ENCODE assay signal across 34 cellular contexts in the genomic region with DNA sequence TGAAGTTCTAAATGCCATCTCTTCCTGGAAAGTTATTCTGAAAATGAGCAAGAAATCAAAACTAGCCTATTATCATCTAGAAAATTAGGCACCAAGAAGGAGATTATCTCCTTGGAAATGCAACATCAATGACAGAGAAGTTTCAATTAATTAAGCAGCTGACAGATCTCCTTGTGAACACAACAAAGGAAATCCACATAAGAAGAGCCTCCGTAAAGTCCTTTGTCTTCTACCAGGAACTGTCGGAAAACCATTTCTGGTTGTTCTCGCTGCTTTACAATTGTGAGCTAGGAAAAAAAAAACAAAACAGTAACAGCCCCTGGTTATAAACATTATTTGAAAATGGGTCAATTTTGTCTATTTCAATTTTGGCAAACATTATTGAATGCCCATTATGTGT.
"Had no signal": no experiment of that assay in that cellular context is flagged by ENCODE, and none has a peak within 500 bp of the region (broad histone marks: within the 10 kb centered on the region; RNA-seq: fewer than 3 reads in every experiment).

No MANE protein-coding gene starts in this region.

- H3K4me1 Mint-ChIP-seq: activated B cell treated with CpG ODN at 0.5 μM for 24 hours; activated CD4-positive, alpha-beta T cell treated with anti-CD3 and anti-CD28 coated beads, Interleukin-2, amount 10 ng/mL, durations not matched to agents 24 days and 14 days; activated naive CD8-positive, alpha-beta T cell treated with anti-CD3 and anti-CD28 coated beads for 36 hours; T-cell had no signal

- H3K27ac Mint-ChIP-seq: activated B cell treated with CpG ODN at 0.5 μM for 24 hours; activated CD4-positive, alpha-beta memory T cell treated with anti-CD3 and anti-CD28 coated beads for 36 hours; activated CD4-positive, alpha-beta T cell treated with anti-CD3 and anti-CD28 coated beads, Interleukin-2, amount 10 ng/mL, durations not matched to agents 24 days and 14 days; activated CD8-positive, alpha-beta T cell treated with anti-CD3 and anti-CD28 coated beads for 36 hours; activated naive CD4-positive, alpha-beta T cell treated with anti-CD3 and anti-CD28 coated beads for 36 hours; activated naive CD4-positive, alpha-beta T cell treated with anti-CD3 and anti-CD28 coated beads, Interleukin-2, amount 50 U/mL, for 72 hours; activated naive CD8-positive, alpha-beta T cell treated with anti-CD3 and anti-CD28 coated beads for 36 hours; activated T-helper 1 cell treated with anti-CD3 and anti-CD28 coated beads, Interleukin-12 subunit alpha, Interleukin-12 subunit beta, Interleukin-2, Interleukin-4 antibody, amounts not matched to agents 30 ng/mL and 10 ng/mL and 1 ng/mL, durations not matched to agents 14 hours and 24 hours and 36 hours; activated T-helper 17 cell treated with anti-CD3 and anti-CD28 coated beads, Interleukin-2, amount 50 U/mL, for 72 hours; T-helper 2 cell treated with Interferon-gamma antibody and Interleukin-4, amounts not matched to agents 5 μg/mL and 100 μg/mL, for 36 hours had no signal

- H3K9me3 Mint-ChIP-seq: activated B cell treated with CpG ODN at 0.5 μM for 24 hours; activated CD4-positive, alpha-beta memory T cell treated with anti-CD3 and anti-CD28 coated beads for 36 hours; activated CD4-positive, alpha-beta T cell treated with anti-CD3 and anti-CD28 coated beads, Interleukin-2, amount 10 ng/mL, durations not matched to agents 24 days and 14 days; activated CD8-positive, alpha-beta T cell treated with anti-CD3 and anti-CD28 coated beads for 36 hours; activated naive CD4-positive, alpha-beta T cell treated with anti-CD3 and anti-CD28 coated beads for 36 hours; activated naive CD4-positive, alpha-beta T cell treated with anti-CD3 and anti-CD28 coated beads, Interleukin-2, amount 50 U/mL, for 72 hours; activated naive CD8-positive, alpha-beta T cell treated with anti-CD3 and anti-CD28 coated beads for 36 hours; activated T-cell treated with anti-CD3 and anti-CD28 coated beads, Interleukin-2, amount 50 U/mL, for 4 hours; activated T-cell treated with anti-CD3 and anti-CD28 coated beads, Interleukin-2, amount 50 U/mL, for 72 hours; activated T-helper 1 cell treated with anti-CD3 and anti-CD28 coated beads, Interleukin-12 subunit alpha, Interleukin-12 subunit beta, Interleukin-2, Interleukin-4 antibody, amounts not matched to agents 30 ng/mL and 10 ng/mL and 1 ng/mL, durations not matched to agents 14 hours and 24 hours and 36 hours; activated T-helper 17 cell treated with anti-CD3 and anti-CD28 coated beads, Interleukin-2, amount 50 U/mL, for 72 hours; T-cell; T-helper 2 cell treated with Interferon-gamma antibody and Interleukin-4, amounts not matched to agents 5 μg/mL and 100 μg/mL, for 36 hours had no signal

- DNase-seq: activated B cell treated with CpG ODN at 0.5 μM for 24 hours; activated CD4-positive, alpha-beta memory T cell treated with anti-CD3 and anti-CD28 coated beads for 36 hours; activated CD4-positive, alpha-beta T cell treated with anti-CD3 and anti-CD28 coated beads for 4 hours; activated CD4-positive, alpha-beta T cell treated with anti-CD3 and anti-CD28 coated beads, Interleukin-2, amount 10 ng/mL, durations not matched to agents 24 days and 14 days; activated CD4-positive, alpha-beta T cell treated with anti-CD3 and anti-CD28 coated beads, Interleukin-2, amount 50 U/mL, for 1 hour; activated CD4-positive, alpha-beta T cell treated with anti-CD3 and anti-CD28 coated beads, Interleukin-2, amount 50 U/mL, for 4 hours; activated CD4-positive, CD25-positive, alpha-beta regulatory T cell treated with anti-CD3 and anti-CD28 coated beads, Interleukin-2, amount 50 U/mL, for 72 hours; activated CD8-positive, alpha-beta memory T cell treated with anti-CD3 and anti-CD28 coated beads, Interleukin-2, amount 50 U/mL, for 4 hours; activated CD8-positive, alpha-beta T cell treated with anti-CD3 and anti-CD28 coated beads for 36 hours; activated effector memory CD4-positive, alpha-beta T cell treated with anti-CD3 and anti-CD28 coated beads, Interleukin-2, amount 50 U/mL, for 16 hours; activated gamma-delta T cell treated with Interleukin-2 at 50 U/mL for 16 hours; activated naive CD4-positive, alpha-beta T cell; activated naive CD4-positive, alpha-beta T cell treated with anti-CD3 and anti-CD28 coated beads for 36 hours; activated naive CD4-positive, alpha-beta T cell treated with anti-CD3 and anti-CD28 coated beads, Interleukin-2, amount 50 U/mL, for 16 hours; activated naive CD8-positive, alpha-beta T cell treated with anti-CD3 and anti-CD28 coated beads for 36 hours; activated T-cell treated with anti-CD3 and anti-CD28 coated beads for 4 hours; activated T-cell treated with anti-CD3 and anti-CD28 coated beads, Interleukin-2, amount 50 U/mL, for 1 hour; activated T-cell treated with anti-CD3 and anti-CD28 coated beads, Interleukin-2, amount 50 U/mL, for 4 hours; activated T-cell treated with anti-CD3 and anti-CD28 coated beads, Interleukin-2, amount 50 U/mL, for 72 hours; adrenal gland; amniotic stem cell; aorta; body of pancreas; brain microvascular endothelial cell; central memory CD4-positive, alpha-beta T cell; T-cell; T-helper 2 cell; T-helper 9 cell had no signal

- H3K4me3 Mint-ChIP-seq: activated B cell treated with CpG ODN at 0.5 μM for 24 hours; activated CD4-positive, alpha-beta memory T cell treated with anti-CD3 and anti-CD28 coated beads for 36 hours; activated CD4-positive, alpha-beta T cell treated with anti-CD3 and anti-CD28 coated beads, Interleukin-2, amount 10 ng/mL, durations not matched to agents 24 days and 14 days; activated CD8-positive, alpha-beta T cell treated with anti-CD3 and anti-CD28 coated beads for 36 hours; activated naive CD4-positive, alpha-beta T cell treated with anti-CD3 and anti-CD28 coated beads for 36 hours; activated naive CD8-positive, alpha-beta T cell treated with anti-CD3 and anti-CD28 coated beads for 36 hours; activated T-cell treated with anti-CD3 and anti-CD28 coated beads, Interleukin-2, amount 50 U/mL, for 4 hours; activated T-cell treated with anti-CD3 and anti-CD28 coated beads, Interleukin-2, amount 50 U/mL, for 72 hours; activated T-helper 1 cell treated with anti-CD3 and anti-CD28 coated beads, Interleukin-12 subunit alpha, Interleukin-12 subunit beta, Interleukin-2, Interleukin-4 antibody, amounts not matched to agents 30 ng/mL and 10 ng/mL and 1 ng/mL, durations not matched to agents 14 hours and 24 hours and 36 hours; activated T-helper 17 cell treated with anti-CD3 and anti-CD28 coated beads, Interleukin-2, amount 50 U/mL, for 72 hours; T-cell; T-helper 2 cell treated with Interferon-gamma antibody and Interleukin-4, amounts not matched to agents 5 μg/mL and 100 μg/mL, for 36 hours had no signal

- H3K9me3 ChIP-seq: adrenal gland, body of pancreas, breast epithelium had no signal

- ATAC-seq: activated CD8-positive, alpha-beta T cell treated with anti-CD3 and anti-CD28 coated beads for 36 hours; activated naive CD4-positive, alpha-beta T cell treated with anti-CD3 and anti-CD28 coated beads, Interleukin-2, amount 50 U/mL, for 72 hours; activated T-cell treated with anti-CD3 and anti-CD28 coated beads, Interleukin-2, amount 50 U/mL, for 4 hours; activated T-cell treated with anti-CD3 and anti-CD28 coated beads, Interleukin-2, amount 50 U/mL, for 72 hours; activated T-helper 17 cell treated with anti-CD3 and anti-CD28 coated beads, Interleukin-2, amount 50 U/mL, for 72 hours; body of pancreas; T-cell had no signal

- H3K4me3 ChIP-seq: adrenal gland, body of pancreas, breast epithelium had no signal

- H3K4me1 ChIP-seq: adrenal gland, body of pancreas, breast epithelium had no signal

- H3K27me3 ChIP-seq: adrenal gland, body of pancreas, brain microvascular endothelial cell, breast epithelium had no signal

- H3K27me3 Mint-ChIP-seq: activated B cell treated with CpG ODN at 0.5 μM for 24 hours; activated CD4-positive, alpha-beta memory T cell treated with anti-CD3 and anti-CD28 coated beads for 36 hours; activated CD4-positive, alpha-beta T cell treated with anti-CD3 and anti-CD28 coated beads, Interleukin-2, amount 10 ng/mL, durations not matched to agents 24 days and 14 days; activated CD8-positive, alpha-beta T cell treated with anti-CD3 and anti-CD28 coated beads for 36 hours; activated naive CD8-positive, alpha-beta T cell treated with anti-CD3 and anti-CD28 coated beads for 36 hours; activated T-helper 17 cell treated with anti-CD3 and anti-CD28 coated beads, Interleukin-2, amount 50 U/mL, for 72 hours; T-cell had no signal

- H3K27ac ChIP-seq: adrenal gland, body of pancreas, brain microvascular endothelial cell, breast epithelium, VCaP had no signal
